In the genomic region with DNA sequence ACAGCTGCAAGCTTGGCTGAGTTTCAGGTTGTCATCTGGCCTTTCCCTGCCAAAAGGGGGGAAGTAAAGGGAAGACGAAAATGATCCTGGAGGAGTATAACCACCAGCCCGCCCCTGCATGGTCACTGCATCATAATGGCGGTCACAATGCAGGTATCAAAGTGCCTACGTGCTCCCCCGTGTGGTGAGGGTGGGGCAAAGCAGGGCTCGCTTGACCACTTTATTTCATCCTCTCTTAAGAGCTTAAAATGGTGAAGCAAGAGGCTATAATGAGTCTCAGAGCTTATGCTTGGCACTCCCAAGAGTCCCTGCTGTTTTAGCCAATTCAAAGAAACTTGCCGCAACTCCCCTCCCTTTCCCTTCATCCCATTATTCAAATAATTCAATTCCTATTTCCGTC, we compare ENCODE assay signal across 8 cellular contexts.
DNase-seq lines count a peak whose midpoint lies in the region; ATAC-seq and TF ChIP-seq lines count a peak whose summit lies in the region.

No MANE protein-coding gene starts in this region.

- DNase-seq in AG09309 (ENCODE audit: low read depth) (no peak), NCI-H2227 treated with DMSO at 0.1 percent for 48 hours (lab: John Stamatoyannopoulos, UW) (peak; percentile 13), fibroblast of mammary gland (ENCODE audit: low read depth) (peak; percentile 19), NOMO-1 treated with DMSO at 0.1 percent for 48 hours (lab: John Stamatoyannopoulos, UW; ENCODE audit: unreplicated experiment) (no peak), DMS153 (lab: John Stamatoyannopoulos, UW) (no peak)

- ATAC-seq in GM18861 (IDR thresholded peaks at IDR 0.05; ENCODE audit: unreplicated experiment), result peak; percentile 55
- ATAC-seq in HG03025 (IDR thresholded peaks at IDR 0.05; ENCODE audit: low FRiP score, unreplicated experiment), result no peak
- ATAC-seq in GM21447 (IDR thresholded peaks at IDR 0.05; ENCODE audit: unreplicated experiment), result no peak

- TF ChIP-seq CTCF in AG09309 (IDR thresholded peaks at IDR 0.05; ENCODE audit: control insufficient read depth, insufficient read depth, low read depth, low read length, missing control alignments) (peak; percentile 47), fibroblast of mammary gland (conservative IDR thresholded peaks at IDR 0.05; ENCODE audit: control insufficient read depth, insufficient read depth, low read depth, low read length) (peak; percentile 46)

- H3K4me3 ChIP-seq in AG09309 (ENCODE audit: control insufficient read depth, low read depth, low read length) (no peak overlapping the region), fibroblast of mammary gland (ENCODE audit: control insufficient read depth, low read depth, low read length) (no peak overlapping the region)

Comparison
In these comparisons a context has a peak if more than half of its experiments do, and no peak if none do; other contexts are left out.
1. DNase-seq: peak in NCI-H2227 treated with DMSO at 0.1 percent for 48 hours (single experiment) and fibroblast of mammary gland (single experiment); none in AG09309 (single experiment), NOMO-1 treated with DMSO at 0.1 percent for 48 hours (single experiment) and DMS153 (single experiment).